In the genomic region with DNA sequence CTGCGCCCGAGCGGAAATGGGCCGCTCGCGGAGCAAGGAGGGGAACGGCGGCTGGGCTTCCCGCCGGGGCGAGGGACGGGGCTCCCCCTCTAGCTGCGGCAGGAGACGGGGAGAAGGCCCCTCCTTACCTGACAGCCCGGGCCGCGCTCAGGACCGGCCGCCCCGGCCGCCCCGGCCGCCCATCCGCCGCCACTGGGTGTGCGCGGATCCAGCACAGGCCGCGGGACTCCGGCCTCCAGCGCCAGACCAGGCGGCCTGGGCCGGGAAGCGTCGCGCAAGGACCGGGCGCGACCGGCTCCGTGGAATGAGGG, we compare ENCODE assay signal across 1 cellular context.
TF ChIP-seq lines count a peak whose summit lies in the region.

No MANE protein-coding gene starts in this region.

TF ChIP-seq in neural cell, 6 proteins besides CTCF, POLR2A, EP300 and RAD21 (continued from another document):
- TF ChIP-seq, protein P1, sequence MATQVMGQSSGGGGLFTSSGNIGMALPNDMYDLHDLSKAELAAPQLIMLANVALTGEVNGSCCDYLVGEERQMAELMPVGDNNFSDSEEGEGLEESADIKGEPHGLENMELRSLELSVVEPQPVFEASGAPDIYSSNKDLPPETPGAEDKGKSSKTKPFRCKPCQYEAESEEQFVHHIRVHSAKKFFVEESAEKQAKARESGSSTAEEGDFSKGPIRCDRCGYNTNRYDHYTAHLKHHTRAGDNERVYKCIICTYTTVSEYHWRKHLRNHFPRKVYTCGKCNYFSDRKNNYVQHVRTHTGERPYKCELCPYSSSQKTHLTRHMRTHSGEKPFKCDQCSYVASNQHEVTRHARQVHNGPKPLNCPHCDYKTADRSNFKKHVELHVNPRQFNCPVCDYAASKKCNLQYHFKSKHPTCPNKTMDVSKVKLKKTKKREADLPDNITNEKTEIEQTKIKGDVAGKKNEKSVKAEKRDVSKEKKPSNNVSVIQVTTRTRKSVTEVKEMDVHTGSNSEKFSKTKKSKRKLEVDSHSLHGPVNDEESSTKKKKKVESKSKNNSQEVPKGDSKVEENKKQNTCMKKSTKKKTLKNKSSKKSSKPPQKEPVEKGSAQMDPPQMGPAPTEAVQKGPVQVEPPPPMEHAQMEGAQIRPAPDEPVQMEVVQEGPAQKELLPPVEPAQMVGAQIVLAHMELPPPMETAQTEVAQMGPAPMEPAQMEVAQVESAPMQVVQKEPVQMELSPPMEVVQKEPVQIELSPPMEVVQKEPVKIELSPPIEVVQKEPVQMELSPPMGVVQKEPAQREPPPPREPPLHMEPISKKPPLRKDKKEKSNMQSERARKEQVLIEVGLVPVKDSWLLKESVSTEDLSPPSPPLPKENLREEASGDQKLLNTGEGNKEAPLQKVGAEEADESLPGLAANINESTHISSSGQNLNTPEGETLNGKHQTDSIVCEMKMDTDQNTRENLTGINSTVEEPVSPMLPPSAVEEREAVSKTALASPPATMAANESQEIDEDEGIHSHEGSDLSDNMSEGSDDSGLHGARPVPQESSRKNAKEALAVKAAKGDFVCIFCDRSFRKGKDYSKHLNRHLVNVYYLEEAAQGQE (IDR thresholded peaks at IDR 0.05; ENCODE audit: borderline replicate concordance) = no peak
- no peak for TF ChIP-seq TAF1 (IDR thresholded peaks at IDR 0.05; ENCODE audit: low read depth)
- TF ChIP-seq MXI1 (conservative IDR thresholded peaks at IDR 0.05; ENCODE audit: poor library complexity, severe bottlenecking) = no peak
- TF ChIP-seq SMC3 (conservative IDR thresholded peaks at IDR 0.05; ENCODE audit: poor library complexity) = no peak
